In genomic region chr6:167467793-167468431, GRCh38 we compare ENCODE assay signal across 22 cellular contexts.
"Had no signal": no experiment of that assay in that cellular context is flagged by ENCODE, and none has a peak within 500 bp of the region (broad histone marks: within the 10 kb centered on the region; RNA-seq: fewer than 3 reads in every experiment).

No MANE protein-coding gene starts in this region.

- H3K27ac ChIP-seq: esophagus muscularis mucosa, foreskin keratinocyte, gastroesophageal sphincter, heart left ventricle, hepatocyte, prostate gland, sigmoid colon, thoracic aorta, tibial nerve, uterus had no signal

- DNase-seq: cortex of kidney; foreskin keratinocyte; heart left ventricle; kidney; mesenchymal stem cell; mucosa of descending colon; naive B cell; right cardiac atrium; sigmoid colon; stimulated activated CD4-positive, alpha-beta T cell treated with anti-CD3 and anti-CD28 coated beads, Interleukin-2, amount 100 ng/mL, for 24 hours; stimulated activated CD4-positive, alpha-beta T cell treated with anti-CD3 and anti-CD28 coated beads, Interleukin-4, amount 100 ng/mL, for 4 hours; stimulated activated naive CD8-positive, alpha-beta T cell treated with anti-CD3 and anti-CD28 coated beads, Interleukin-15, Interleukin-2, amounts not matched to agents 100 U/mL and 50 U/mL, for 24 hours; substantia nigra; uterus had no signal

- H3K9me3 ChIP-seq: esophagus muscularis mucosa, gastroesophageal sphincter, heart left ventricle, mucosa of descending colon, prostate gland, sigmoid colon, thoracic aorta, tibial nerve, upper lobe of left lung, uterus had no signal

- H2AFZ ChIP-seq: hepatocyte had no signal

- H3K4me1 ChIP-seq: foreskin keratinocyte, uterus had no signal

- H3K4me2 ChIP-seq: hepatocyte had no signal

- FAIRE-seq: endothelial cell of umbilical vein, kidney had no signal

- H3K4me3 ChIP-seq: esophagus muscularis mucosa, gastroesophageal sphincter, heart left ventricle, hepatocyte, mucosa of descending colon, prostate gland, sigmoid colon, thoracic aorta, tibial nerve, upper lobe of left lung, uterus had no signal

- H3K36me3 ChIP-seq: esophagus muscularis mucosa, gastroesophageal sphincter, heart left ventricle, prostate gland, sigmoid colon, thoracic aorta, tibial nerve, upper lobe of left lung, uterus had no signal

- H3K27me3 ChIP-seq: esophagus muscularis mucosa, foreskin keratinocyte, gastroesophageal sphincter, heart left ventricle, hepatocyte, sigmoid colon, tibial nerve, upper lobe of left lung, uterus had no signal
